ENCODE assay signal across 21 cellular contexts in the genomic region with DNA sequence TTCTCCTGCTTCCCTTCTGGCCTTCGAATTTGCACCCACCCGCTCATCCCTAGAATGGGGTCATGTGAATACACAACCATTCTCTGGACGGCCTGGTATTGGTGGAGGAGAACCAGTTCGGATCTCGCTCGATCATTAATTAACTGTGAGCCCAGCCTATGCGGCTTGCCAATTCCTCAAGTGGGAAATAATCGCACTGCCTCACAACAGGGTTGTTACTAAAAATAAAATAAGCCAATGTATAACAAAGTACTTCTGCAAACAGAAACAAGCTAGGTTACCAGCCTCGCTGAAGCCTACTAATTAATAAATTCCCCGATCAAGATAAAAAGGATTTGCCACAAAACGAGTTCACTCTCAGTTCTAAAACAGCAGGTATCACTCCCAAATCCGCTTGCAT. TPM values are rescaled to one million over a fixed set of nuclear protein-coding genes. Genes with fewer than 3 reads are reported as not detected.
A peak's percentile ranks its signal among the peaks of the same experiment; 100 is the strongest.
DNase-seq lines count a peak whose midpoint lies in the region; ATAC-seq lines count a peak whose summit lies in the region.
"Had no signal": no experiment of that assay in that cellular context is flagged by ENCODE, and none has a peak within 500 bp of the region (broad histone marks: within the 10 kb centered on the region; RNA-seq: fewer than 3 reads in every experiment).

No MANE protein-coding gene starts in this region.

- H3K4me3 ChIP-seq in stomach smooth muscle (ENCODE audit: low read length in 2 of 2) (peak overlapping the region in 1 of 2 donors; percentile 49), MG63 (no peak overlapping the region)
- H3K4me3 ChIP-seq: right lobe of liver, testis had no signal

- H3K27me3 Mint-ChIP-seq in dendritic cell treated with granulocyte-macrophage colony-stimulating factor and Interleukin-4, amounts not matched to agents 40 ng/mL and 50 ng/mL, for 4 days = no peaks in the 10 kb centered on the region

- H3K36me3 ChIP-seq in stomach smooth muscle (ENCODE audit: control insufficient read depth in 2 of 2, insufficient read depth in 2 of 2, low read length in 2 of 2) = no peaks in the 10 kb centered on the region
- H3K36me3 ChIP-seq in MG63 = peaks cover 25% of the 10 kb centered on the region
- H3K36me3 ChIP-seq: right lobe of liver had no signal

- H3K9me3 Mint-ChIP-seq in dendritic cell treated with granulocyte-macrophage colony-stimulating factor and Interleukin-4, amounts not matched to agents 40 ng/mL and 50 ng/mL, for 4 days = no peaks in the 10 kb centered on the region
- H3K9me3 Mint-ChIP-seq: memory B cell had no signal

- peak in 2 of 3 experiments; percentile 54 to 71 for DNase-seq in NCI-H1417 (lab: John Stamatoyannopoulos, UW)
- DNase-seq in NCI-H1417 treated with DMSO at 0.1 percent for 48 hours (lab: John Stamatoyannopoulos, UW) = no peak
- DNase-seq in stimulated activated CD4-positive, alpha-beta T cell treated with anti-CD3 and anti-CD28 coated beads, Interleukin-15, amount 100 ng/mL, for 24 hours = no peak
- DNase-seq in MG63 = no peak
- DNase-seq: 8988T; activated CD4-positive, CD25-positive, alpha-beta regulatory T cell; foreskin melanocyte; MV-4-11; NCI-H226; right lobe of liver; SIG-M5; stimulated activated CD4-positive, alpha-beta T cell treated with anti-CD3 and anti-CD28 coated beads, Interleukin-2, amount 100 ng/mL, for 24 hours; T-helper 17 cell; testis had no signal

- H3K27ac Mint-ChIP-seq in dendritic cell treated with granulocyte-macrophage colony-stimulating factor and Interleukin-4, amounts not matched to agents 40 ng/mL and 50 ng/mL, for 4 days = no peak overlapping the region
- H3K27ac Mint-ChIP-seq: IgD-negative memory B cell, memory B cell, T-helper 17 cell had no signal

- no peak for ATAC-seq in GM21825 (IDR thresholded peaks at IDR 0.05; ENCODE audit: unreplicated experiment)
- ATAC-seq: T-helper 17 cell had no signal

- intact Hi-C loops in dendritic cell treated with granulocyte-macrophage colony-stimulating factor and Interleukin-4, amounts not matched to agents 40 ng/mL and 50 ng/mL, for 4 days (cut with micrococcal nuclease) = no loop called here

- peaks cover 25% of the 10 kb centered on the region for H3K36me3 Mint-ChIP-seq in dendritic cell treated with granulocyte-macrophage colony-stimulating factor and Interleukin-4, amounts not matched to agents 40 ng/mL and 50 ng/mL, for 4 days (ENCODE audit: low read depth)
- H3K36me3 Mint-ChIP-seq: IgD-negative memory B cell, memory B cell had no signal

- peaks cover 74% of the 10 kb centered on the region for H3K4me1 Mint-ChIP-seq in dendritic cell treated with granulocyte-macrophage colony-stimulating factor and Interleukin-4, amounts not matched to agents 40 ng/mL and 50 ng/mL, for 4 days (ENCODE audit: low read depth)
- H3K4me1 Mint-ChIP-seq: T-helper 17 cell had no signal

- H3K4me1 ChIP-seq in stomach smooth muscle (ENCODE audit: control insufficient read depth, insufficient read depth, low read length) = peaks cover 72% of the 10 kb centered on the region
- H3K4me1 ChIP-seq: right lobe of liver had no signal

- peak overlapping the region in 1 of 2 donors; percentile 42 for H3K9ac ChIP-seq in stomach smooth muscle (ENCODE audit: low read length in 2 of 2)

- no peaks in the 10 kb centered on the region for H3K9me3 ChIP-seq in stomach smooth muscle (ENCODE audit: control insufficient read depth in 2 of 2, low read length in 2 of 2)
- H3K9me3 ChIP-seq in MG63 = no peaks in the 10 kb centered on the region
- H3K9me3 ChIP-seq: right lobe of liver, testis had no signal

- H3K27ac ChIP-seq in layer of hippocampus (ENCODE audit: low read depth, low read length) (peak overlapping the region; percentile 4), stomach smooth muscle (ENCODE audit: low read length) (peak overlapping the region; percentile 24)
- H3K27ac ChIP-seq: C4-2B, right lobe of liver, testis had no signal

- peak overlapping the region; percentile 23 for H3K4me3 Mint-ChIP-seq in dendritic cell treated with granulocyte-macrophage colony-stimulating factor and Interleukin-4, amounts not matched to agents 40 ng/mL and 50 ng/mL, for 4 days
- H3K4me3 Mint-ChIP-seq: memory B cell, T-helper 17 cell had no signal

- H3K27me3 ChIP-seq in layer of hippocampus (ENCODE audit: control insufficient read depth, insufficient read depth, low read length) (no peaks in the 10 kb centered on the region), stomach smooth muscle (ENCODE audit: control insufficient read depth in 1 of 2, insufficient read depth in 2 of 2, low read length in 2 of 2) (no peaks in the 10 kb centered on the region), MG63 (no peaks in the 10 kb centered on the region)
- H3K27me3 ChIP-seq: right lobe of liver, testis had no signal

RNA-seq across cellular contexts. Expression of a gene that starts 16.2 kb away (rescaled TPM):
- total RNA-seq in MG63 (2014; rRNA removed; shearing (Covaris generic); ENCODE audit: low replicate concordance) = 58.1 and 88.7 TPM in 2 replicates

Comparison
In these comparisons a context has a peak if more than half of its experiments do, and no peak if none do; other contexts are left out.
1. DNase-seq: peak in NCI-H1417 (2 of 3); none in NCI-H1417 treated with DMSO at 0.1 percent for 48 hours (single experiment), stimulated activated CD4-positive, alpha-beta T cell treated with anti-CD3 and anti-CD28 coated beads, Interleukin-15, amount 100 ng/mL, for 24 hours (single experiment) and MG63 (single experiment).